In the genomic region with DNA sequence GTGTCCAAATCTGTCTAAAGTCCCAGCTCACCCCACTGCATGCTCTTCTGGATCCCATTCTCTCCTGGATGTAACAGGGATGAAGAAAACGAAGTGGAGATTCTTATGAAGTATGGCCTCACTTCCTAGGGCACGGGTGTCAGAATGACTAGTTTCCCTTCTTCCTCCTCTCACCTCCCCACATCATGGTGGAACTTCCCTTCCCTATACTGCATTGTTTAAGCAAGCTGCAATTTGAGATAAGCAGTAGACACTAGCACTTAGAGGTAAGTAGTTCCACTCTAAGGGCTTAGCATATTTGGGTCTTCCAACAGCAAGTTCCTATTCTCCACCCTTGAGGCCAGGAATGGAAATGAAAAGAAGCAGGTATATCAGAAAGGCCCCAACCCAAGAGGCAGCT, we compare ENCODE assay signal across 1 cellular context.
TF ChIP-seq lines count a peak whose summit lies in the region.

No MANE protein-coding gene starts in this region.

TF ChIP-seq in K562, 482 proteins besides CTCF, POLR2A, EP300 and RAD21 (continued from another document and continues in another):
- 0 out of 2 replicates have a peak, but pooled peaks have one; percentile 40 for TF ChIP-seq CBX5 (IDR thresholded peaks at IDR 0.05; ENCODE audit: borderline replicate concordance, low read depth)
- TF ChIP-seq, protein P1, sequence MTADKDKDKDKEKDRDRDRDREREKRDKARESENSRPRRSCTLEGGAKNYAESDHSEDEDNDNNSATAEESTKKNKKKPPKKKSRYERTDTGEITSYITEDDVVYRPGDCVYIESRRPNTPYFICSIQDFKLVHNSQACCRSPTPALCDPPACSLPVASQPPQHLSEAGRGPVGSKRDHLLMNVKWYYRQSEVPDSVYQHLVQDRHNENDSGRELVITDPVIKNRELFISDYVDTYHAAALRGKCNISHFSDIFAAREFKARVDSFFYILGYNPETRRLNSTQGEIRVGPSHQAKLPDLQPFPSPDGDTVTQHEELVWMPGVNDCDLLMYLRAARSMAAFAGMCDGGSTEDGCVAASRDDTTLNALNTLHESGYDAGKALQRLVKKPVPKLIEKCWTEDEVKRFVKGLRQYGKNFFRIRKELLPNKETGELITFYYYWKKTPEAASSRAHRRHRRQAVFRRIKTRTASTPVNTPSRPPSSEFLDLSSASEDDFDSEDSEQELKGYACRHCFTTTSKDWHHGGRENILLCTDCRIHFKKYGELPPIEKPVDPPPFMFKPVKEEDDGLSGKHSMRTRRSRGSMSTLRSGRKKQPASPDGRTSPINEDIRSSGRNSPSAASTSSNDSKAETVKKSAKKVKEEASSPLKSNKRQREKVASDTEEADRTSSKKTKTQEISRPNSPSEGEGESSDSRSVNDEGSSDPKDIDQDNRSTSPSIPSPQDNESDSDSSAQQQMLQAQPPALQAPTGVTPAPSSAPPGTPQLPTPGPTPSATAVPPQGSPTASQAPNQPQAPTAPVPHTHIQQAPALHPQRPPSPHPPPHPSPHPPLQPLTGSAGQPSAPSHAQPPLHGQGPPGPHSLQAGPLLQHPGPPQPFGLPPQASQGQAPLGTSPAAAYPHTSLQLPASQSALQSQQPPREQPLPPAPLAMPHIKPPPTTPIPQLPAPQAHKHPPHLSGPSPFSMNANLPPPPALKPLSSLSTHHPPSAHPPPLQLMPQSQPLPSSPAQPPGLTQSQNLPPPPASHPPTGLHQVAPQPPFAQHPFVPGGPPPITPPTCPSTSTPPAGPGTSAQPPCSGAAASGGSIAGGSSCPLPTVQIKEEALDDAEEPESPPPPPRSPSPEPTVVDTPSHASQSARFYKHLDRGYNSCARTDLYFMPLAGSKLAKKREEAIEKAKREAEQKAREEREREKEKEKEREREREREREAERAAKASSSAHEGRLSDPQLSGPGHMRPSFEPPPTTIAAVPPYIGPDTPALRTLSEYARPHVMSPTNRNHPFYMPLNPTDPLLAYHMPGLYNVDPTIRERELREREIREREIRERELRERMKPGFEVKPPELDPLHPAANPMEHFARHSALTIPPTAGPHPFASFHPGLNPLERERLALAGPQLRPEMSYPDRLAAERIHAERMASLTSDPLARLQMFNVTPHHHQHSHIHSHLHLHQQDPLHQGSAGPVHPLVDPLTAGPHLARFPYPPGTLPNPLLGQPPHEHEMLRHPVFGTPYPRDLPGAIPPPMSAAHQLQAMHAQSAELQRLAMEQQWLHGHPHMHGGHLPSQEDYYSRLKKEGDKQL (CRISPR knock-in tag; IDR thresholded peaks at IDR 0.05; ENCODE audit: borderline replicate concordance): no peak
- TF ChIP-seq, protein P2, sequence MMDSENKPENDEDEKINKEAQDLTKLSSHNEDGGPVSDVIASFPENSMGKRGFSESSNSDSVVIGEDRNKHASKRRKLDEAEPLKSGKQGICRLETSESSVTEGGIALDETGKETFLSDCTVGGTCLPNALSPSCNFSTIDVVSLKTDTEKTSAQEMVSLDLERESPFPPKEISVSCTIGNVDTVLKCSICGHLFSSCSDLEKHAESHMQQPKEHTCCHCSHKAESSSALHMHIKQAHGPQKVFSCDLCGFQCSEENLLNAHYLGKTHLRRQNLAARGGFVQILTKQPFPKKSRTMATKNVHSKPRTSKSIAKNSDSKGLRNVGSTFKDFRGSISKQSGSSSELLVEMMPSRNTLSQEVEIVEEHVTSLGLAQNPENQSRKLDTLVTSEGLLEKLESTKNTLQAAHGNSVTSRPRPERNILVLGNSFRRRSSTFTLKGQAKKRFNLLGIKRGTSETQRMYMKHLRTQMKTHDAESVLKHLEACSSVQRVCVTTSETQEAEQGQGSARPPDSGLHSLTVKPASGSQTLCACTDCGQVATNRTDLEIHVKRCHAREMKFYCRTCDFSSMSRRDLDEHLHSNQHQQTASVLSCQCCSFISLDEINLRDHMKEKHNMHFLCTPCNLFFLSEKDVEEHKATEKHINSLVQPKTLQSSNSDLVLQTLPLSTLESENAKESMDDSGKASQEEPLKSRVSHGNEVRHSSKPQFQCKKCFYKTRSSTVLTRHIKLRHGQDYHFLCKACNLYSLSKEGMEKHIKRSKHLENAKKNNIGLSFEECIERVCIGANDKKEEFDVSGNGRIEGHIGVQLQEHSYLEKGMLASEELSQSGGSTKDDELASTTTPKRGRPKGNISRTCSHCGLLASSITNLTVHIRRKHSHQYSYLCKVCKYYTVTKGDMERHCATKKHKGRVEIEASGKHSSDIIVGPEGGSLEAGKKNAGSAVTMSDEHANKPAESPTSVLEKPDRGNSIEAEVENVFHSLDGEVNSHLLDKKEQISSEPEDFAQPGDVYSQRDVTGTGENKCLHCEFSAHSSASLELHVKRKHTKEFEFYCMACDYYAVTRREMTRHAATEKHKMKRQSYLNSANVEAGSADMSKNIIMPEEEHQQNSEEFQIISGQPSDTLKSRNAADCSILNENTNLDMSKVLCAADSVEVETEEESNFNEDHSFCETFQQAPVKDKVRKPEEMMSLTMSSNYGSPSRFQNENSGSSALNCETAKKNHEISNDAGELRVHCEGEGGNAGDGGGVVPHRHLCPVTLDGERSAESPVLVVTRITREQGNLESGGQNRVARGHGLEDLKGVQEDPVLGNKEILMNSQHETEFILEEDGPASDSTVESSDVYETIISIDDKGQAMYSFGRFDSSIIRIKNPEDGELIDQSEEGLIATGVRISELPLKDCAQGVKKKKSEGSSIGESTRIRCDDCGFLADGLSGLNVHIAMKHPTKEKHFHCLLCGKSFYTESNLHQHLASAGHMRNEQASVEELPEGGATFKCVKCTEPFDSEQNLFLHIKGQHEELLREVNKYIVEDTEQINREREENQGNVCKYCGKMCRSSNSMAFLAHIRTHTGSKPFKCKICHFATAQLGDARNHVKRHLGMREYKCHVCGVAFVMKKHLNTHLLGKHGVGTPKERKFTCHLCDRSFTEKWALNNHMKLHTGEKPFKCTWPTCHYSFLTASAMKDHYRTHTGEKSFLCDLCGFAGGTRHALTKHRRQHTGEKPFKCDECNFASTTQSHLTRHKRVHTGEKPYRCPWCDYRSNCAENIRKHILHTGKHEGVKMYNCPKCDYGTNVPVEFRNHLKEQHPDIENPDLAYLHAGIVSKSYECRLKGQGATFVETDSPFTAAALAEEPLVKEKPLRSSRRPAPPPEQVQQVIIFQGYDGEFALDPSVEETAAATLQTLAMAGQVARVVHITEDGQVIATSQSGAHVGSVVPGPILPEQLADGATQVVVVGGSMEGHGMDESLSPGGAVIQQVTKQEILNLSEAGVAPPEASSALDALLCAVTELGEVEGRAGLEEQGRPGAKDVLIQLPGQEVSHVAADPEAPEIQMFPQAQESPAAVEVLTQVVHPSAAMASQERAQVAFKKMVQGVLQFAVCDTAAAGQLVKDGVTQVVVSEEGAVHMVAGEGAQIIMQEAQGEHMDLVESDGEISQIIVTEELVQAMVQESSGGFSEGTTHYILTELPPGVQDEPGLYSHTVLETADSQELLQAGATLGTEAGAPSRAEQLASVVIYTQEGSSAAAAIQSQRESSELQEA (IDR thresholded peaks at IDR 0.05; ENCODE audit: low read depth): no peak
- no peak for TF ChIP-seq ADNP (tag; IDR thresholded peaks at IDR 0.05)
- no peak for TF ChIP-seq CHD1 (IDR thresholded peaks at IDR 0.05; ENCODE audit: low read length)
- 0 out of 4 replicates have a peak, but pooled peaks of 1 of the 2 experiments have one; percentile 39 for TF ChIP-seq SRF (CRISPR knock-in tag; IDR thresholded peaks at IDR 0.05)
- TF ChIP-seq KDM4B (IDR thresholded peaks at IDR 0.05; ENCODE audit: borderline replicate concordance in 2 of 2, low read depth in 1 of 2): no peak
- TF ChIP-seq, protein P3, sequence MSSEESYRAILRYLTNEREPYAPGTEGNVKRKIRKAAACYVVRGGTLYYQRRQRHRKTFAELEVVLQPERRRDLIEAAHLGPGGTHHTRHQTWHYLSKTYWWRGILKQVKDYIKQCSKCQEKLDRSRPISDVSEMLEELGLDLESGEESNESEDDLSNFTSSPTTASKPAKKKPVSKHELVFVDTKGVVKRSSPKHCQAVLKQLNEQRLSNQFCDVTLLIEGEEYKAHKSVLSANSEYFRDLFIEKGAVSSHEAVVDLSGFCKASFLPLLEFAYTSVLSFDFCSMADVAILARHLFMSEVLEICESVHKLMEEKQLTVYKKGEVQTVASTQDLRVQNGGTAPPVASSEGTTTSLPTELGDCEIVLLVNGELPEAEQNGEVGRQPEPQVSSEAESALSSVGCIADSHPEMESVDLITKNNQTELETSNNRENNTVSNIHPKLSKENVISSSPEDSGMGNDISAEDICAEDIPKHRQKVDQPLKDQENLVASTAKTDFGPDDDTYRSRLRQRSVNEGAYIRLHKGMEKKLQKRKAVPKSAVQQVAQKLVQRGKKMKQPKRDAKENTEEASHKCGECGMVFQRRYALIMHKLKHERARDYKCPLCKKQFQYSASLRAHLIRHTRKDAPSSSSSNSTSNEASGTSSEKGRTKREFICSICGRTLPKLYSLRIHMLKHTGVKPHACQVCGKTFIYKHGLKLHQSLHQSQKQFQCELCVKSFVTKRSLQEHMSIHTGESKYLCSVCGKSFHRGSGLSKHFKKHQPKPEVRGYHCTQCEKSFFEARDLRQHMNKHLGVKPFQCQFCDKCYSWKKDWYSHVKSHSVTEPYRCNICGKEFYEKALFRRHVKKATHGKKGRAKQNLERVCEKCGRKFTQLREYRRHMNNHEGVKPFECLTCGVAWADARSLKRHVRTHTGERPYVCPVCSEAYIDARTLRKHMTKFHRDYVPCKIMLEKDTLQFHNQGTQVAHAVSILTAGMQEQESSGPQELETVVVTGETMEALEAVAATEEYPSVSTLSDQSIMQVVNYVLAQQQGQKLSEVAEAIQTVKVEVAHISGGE (CRISPR knock-in tag; IDR thresholded peaks at IDR 0.05): peak in 1 of 3 experiments; percentile 52; a peak in 2 of 6 replicates
- no peak for TF ChIP-seq PCBP1 (IDR thresholded peaks at IDR 0.05; ENCODE audit: low read depth, low read length, poor library complexity, severe bottlenecking)
- no peak for TF ChIP-seq ZNF75A (CRISPR knock-in tag; IDR thresholded peaks at IDR 0.05)
- TF ChIP-seq YBX1 (IDR thresholded peaks at IDR 0.05): no peak
- TF ChIP-seq ZNF586 (CRISPR knock-in tag; conservative IDR thresholded peaks at IDR 0.05): no peak
- TF ChIP-seq CBFA2T3 (IDR thresholded peaks at IDR 0.05): peak; percentile 83
- no peak for TF ChIP-seq SP2 (IDR thresholded peaks at IDR 0.05; ENCODE audit: extremely low read depth, low read depth, low read length, poor library complexity, severe bottlenecking)
- peak; percentile 50 for TF ChIP-seq NEUROD1 (IDR thresholded peaks at IDR 0.05; ENCODE audit: borderline replicate concordance, low read depth, low read length, partially characterized antibody)
- TF ChIP-seq NFE2L1 (tag; IDR thresholded peaks at IDR 0.05; ENCODE audit: borderline replicate concordance, low read depth): no peak
- no peak for TF ChIP-seq CHD2 (IDR thresholded peaks at IDR 0.05; ENCODE audit: low read depth, low read length)
- no peak for TF ChIP-seq PTTG1 (tag; IDR thresholded peaks at IDR 0.05; ENCODE audit: low read depth)
- TF ChIP-seq, protein P4, sequence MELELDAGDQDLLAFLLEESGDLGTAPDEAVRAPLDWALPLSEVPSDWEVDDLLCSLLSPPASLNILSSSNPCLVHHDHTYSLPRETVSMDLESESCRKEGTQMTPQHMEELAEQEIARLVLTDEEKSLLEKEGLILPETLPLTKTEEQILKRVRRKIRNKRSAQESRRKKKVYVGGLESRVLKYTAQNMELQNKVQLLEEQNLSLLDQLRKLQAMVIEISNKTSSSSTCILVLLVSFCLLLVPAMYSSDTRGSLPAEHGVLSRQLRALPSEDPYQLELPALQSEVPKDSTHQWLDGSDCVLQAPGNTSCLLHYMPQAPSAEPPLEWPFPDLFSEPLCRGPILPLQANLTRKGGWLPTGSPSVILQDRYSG (tag; conservative IDR thresholded peaks at IDR 0.05; ENCODE audit: low read depth): 0 out of 2 replicates have a peak, but pooled peaks have one; percentile 41
- no peak for TF ChIP-seq ZNF699 (CRISPR knock-in tag; IDR thresholded peaks at IDR 0.05; ENCODE audit: insufficient replicate concordance)
- no peak for TF ChIP-seq NFYB (IDR thresholded peaks at IDR 0.05; ENCODE audit: extremely low read depth, insufficient read length)
- no peak for TF ChIP-seq SIX5 (IDR thresholded peaks at IDR 0.05; ENCODE audit: borderline replicate concordance in 1 of 2, insufficient read depth in 1 of 2, low read depth in 1 of 2, low read length in 2 of 2)
- TF ChIP-seq ESRRB (CRISPR knock-in tag; IDR thresholded peaks at IDR 0.05; ENCODE audit: borderline replicate concordance): no peak
- TF ChIP-seq, protein P5, sequence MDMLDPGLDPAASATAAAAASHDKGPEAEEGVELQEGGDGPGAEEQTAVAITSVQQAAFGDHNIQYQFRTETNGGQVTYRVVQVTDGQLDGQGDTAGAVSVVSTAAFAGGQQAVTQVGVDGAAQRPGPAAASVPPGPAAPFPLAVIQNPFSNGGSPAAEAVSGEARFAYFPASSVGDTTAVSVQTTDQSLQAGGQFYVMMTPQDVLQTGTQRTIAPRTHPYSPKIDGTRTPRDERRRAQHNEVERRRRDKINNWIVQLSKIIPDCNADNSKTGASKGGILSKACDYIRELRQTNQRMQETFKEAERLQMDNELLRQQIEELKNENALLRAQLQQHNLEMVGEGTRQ (CRISPR knock-in tag; IDR thresholded peaks at IDR 0.05): no peak
- TF ChIP-seq SRSF3 (IDR thresholded peaks at IDR 0.05; ENCODE audit: insufficient read depth, low read length): no peak
- no peak for TF ChIP-seq ZNF583 (CRISPR knock-in tag; IDR thresholded peaks at IDR 0.05)
- peak; percentile 50; the same call in 1 of the 2 replicates for TF ChIP-seq FOXM1 (IDR thresholded peaks at IDR 0.05; ENCODE audit: low read depth)
- no peak for TF ChIP-seq FOXM1 (CRISPR knock-in tag; IDR thresholded peaks at IDR 0.05; ENCODE audit: low read depth)
- no peak for TF ChIP-seq RBBP5 (IDR thresholded peaks at IDR 0.05; ENCODE audit: borderline replicate concordance, insufficient read depth, low read length, poor library complexity, severe bottlenecking)
- TF ChIP-seq, protein P6, sequence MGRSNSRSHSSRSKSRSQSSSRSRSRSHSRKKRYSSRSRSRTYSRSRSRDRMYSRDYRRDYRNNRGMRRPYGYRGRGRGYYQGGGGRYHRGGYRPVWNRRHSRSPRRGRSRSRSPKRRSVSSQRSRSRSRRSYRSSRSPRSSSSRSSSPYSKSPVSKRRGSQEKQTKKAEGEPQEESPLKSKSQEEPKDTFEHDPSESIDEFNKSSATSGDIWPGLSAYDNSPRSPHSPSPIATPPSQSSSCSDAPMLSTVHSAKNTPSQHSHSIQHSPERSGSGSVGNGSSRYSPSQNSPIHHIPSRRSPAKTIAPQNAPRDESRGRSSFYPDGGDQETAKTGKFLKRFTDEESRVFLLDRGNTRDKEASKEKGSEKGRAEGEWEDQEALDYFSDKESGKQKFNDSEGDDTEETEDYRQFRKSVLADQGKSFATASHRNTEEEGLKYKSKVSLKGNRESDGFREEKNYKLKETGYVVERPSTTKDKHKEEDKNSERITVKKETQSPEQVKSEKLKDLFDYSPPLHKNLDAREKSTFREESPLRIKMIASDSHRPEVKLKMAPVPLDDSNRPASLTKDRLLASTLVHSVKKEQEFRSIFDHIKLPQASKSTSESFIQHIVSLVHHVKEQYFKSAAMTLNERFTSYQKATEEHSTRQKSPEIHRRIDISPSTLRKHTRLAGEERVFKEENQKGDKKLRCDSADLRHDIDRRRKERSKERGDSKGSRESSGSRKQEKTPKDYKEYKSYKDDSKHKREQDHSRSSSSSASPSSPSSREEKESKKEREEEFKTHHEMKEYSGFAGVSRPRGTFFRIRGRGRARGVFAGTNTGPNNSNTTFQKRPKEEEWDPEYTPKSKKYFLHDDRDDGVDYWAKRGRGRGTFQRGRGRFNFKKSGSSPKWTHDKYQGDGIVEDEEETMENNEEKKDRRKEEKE (IDR thresholded peaks at IDR 0.05; ENCODE audit: borderline replicate concordance in 1 of 2, control insufficient read depth in 1 of 2, low read depth in 2 of 2, low read length in 1 of 2): no peak
- TF ChIP-seq TGIF2 (CRISPR knock-in tag; IDR thresholded peaks at IDR 0.05): no peak
- TF ChIP-seq MAFG (tag; conservative IDR thresholded peaks at IDR 0.05): no peak
